In the genomic region with DNA sequence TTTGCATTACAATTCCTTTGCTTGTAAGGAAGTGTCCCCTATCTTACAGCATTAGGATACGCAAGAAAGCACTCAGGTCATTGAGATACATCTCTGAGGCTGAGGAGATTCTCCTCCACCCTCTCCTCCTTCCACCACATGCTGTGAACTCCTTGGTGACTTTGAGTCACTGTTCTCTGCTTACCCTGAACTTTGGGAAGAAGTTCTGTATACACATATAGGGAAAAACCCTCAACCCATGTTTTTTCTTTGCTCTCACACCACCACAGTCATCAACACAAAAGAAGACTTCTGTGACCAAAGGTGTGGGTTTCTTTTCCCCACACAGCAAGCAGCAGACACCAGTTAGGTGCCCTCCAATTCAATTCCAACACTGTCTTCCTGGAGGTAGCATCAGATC, we compare ENCODE assay signal across 20 cellular contexts. TPM values are rescaled to one million over a fixed set of nuclear protein-coding genes. Genes with fewer than 3 reads are reported as not detected.
A peak's percentile ranks its signal among the peaks of the same experiment; 100 is the strongest.
DNase-seq lines count a peak whose midpoint lies in the region; ATAC-seq, FAIRE-seq and TF ChIP-seq lines count a peak whose summit lies in the region.
"Had no signal": no experiment of that assay in that cellular context is flagged by ENCODE, and none has a peak within 500 bp of the region (broad histone marks: within the 10 kb centered on the region; RNA-seq: fewer than 3 reads in every experiment).

No MANE protein-coding gene starts in this region.

- CTCF ChIA-PET in CD4-positive, alpha-beta memory T cell (lab: Charles Lee; ENCODE audit: partially characterized antibody), result no interaction called here
- CTCF ChIA-PET in GM12878 (lab: Yijun Ruan, JAX), result no interaction called here

- peak overlapping the region; percentile 69 for H3K27ac Mint-ChIP-seq in activated CD4-positive, alpha-beta T cell treated with anti-CD3 and anti-CD28 coated beads, Interleukin-2, amount 10 ng/mL, durations not matched to agents 24 days and 14 days
- peak overlapping the region in 4 of 7 donors; percentile 20 to 81 (median 54) for H3K27ac Mint-ChIP-seq in CD4-positive, alpha-beta memory T cell
- H3K27ac Mint-ChIP-seq in naive thymus-derived CD8-positive, alpha-beta T cell, result peak overlapping the region in 6 of 10 donors; percentile 9 to 73 (median 48)

- 44% methylated on average over 1 of the region's 1 CpG for WGBS in GM12878 (ENCODE audit: insufficient coverage, insufficient replicate concordance, low lambda C conversion rate, missing lambda C conversion rate)
- WGBS in transverse colon (ENCODE audit: low coverage in 1 of 2), 2 donors, result 95 to 100% methylated on average over 1 of the region's 1 CpG

- intact Hi-C loops in activated CD4-positive, alpha-beta T cell treated with anti-CD3 and anti-CD28 coated beads, Interleukin-2, amount 10 ng/mL, durations not matched to agents 24 days and 14 days (cut with micrococcal nuclease), result no loop called here
- intact Hi-C loops in CD4-positive, alpha-beta memory T cell (cut with micrococcal nuclease), result no loop called here
- intact Hi-C loops in GM12878 (cut with micrococcal nuclease; ENCODE audit: unreplicated experiment) (no loop called here), transverse colon (cut with DNase I; ENCODE audit: low total_unique reads) (no loop called here)

- H3K9me3 ChIP-seq in CD4-positive, alpha-beta memory T cell (ENCODE audit: control insufficient read depth in 1 of 2, low read length in 2 of 2), result no peaks in the 10 kb centered on the region
- H3K9me3 ChIP-seq in GM12878 (replicated peaks; ENCODE audit: control insufficient read depth, insufficient read depth, low read length) (peaks cover 2% of the 10 kb centered on the region; the same call in 1 of the 3 replicates), transverse colon (no peaks in the 10 kb centered on the region)

- H3K9ac ChIP-seq in GM12878 (ENCODE audit: control insufficient read depth, insufficient read depth, low read length), result no peak overlapping the region

- H3K4me2 ChIP-seq in GM12878 (ENCODE audit: control insufficient read depth, insufficient read depth), result no peak overlapping the region

- TF ChIP-seq EP300 in GM12878 (IDR thresholded peaks at IDR 0.05; ENCODE audit: borderline replicate concordance in 1 of 2, control insufficient read depth in 1 of 2, low read depth in 2 of 2, low read length in 2 of 2) (no peak), transverse colon (IDR thresholded peaks at IDR 0.05; ENCODE audit: low read depth) (no peak)

- in situ Hi-C loops in GM12878 (cut with MboI) (no loop called here), transverse colon (cut with MboI; ENCODE audit: low pct_ligation_motif_present in 1 of 4, low pct_unique_long_range_greater_than_20kb in 1 of 4, low sequenced_read_pairs in 3 of 4) (no loop called here)

- H3K27ac ChIP-seq in CD4-positive, alpha-beta memory T cell (ENCODE audit: low read depth, low read length), result no peak overlapping the region
- peak overlapping the region; percentile 46 for H3K27ac ChIP-seq in GM12878 (ENCODE audit: control insufficient read depth, insufficient read depth)
- no peak overlapping the region for H3K27ac ChIP-seq in transverse colon
- H3K27ac ChIP-seq: C4-2B had no signal

- H3K4me1 Mint-ChIP-seq in activated CD4-positive, alpha-beta T cell treated with anti-CD3 and anti-CD28 coated beads, Interleukin-2, amount 10 ng/mL, durations not matched to agents 24 days and 14 days, result peaks cover 14% of the 10 kb centered on the region
- H3K4me1 Mint-ChIP-seq in CD4-positive, alpha-beta memory T cell, result peaks cover 8 to 27% (median 12%) of the 10 kb centered on the region in 4 donors
- H3K4me1 Mint-ChIP-seq in naive thymus-derived CD8-positive, alpha-beta T cell, result peaks cover 6 to 14% (median 9%) of the 10 kb centered on the region in 4 donors

- BruUV-seq in GM12878 (replicated peaks; lab: Mats Ljungman, UMichigan), result no TSS peak

- H3K27me3 ChIP-seq in CD4-positive, alpha-beta memory T cell (ENCODE audit: insufficient read depth, low read length), result no peaks in the 10 kb centered on the region
- H3K27me3 ChIP-seq in GM12878 (replicated peaks in 1 of 2; ENCODE audit: control insufficient read depth in 2 of 2, insufficient read depth in 2 of 2, low read length in 1 of 2) (no peaks in the 10 kb centered on the region), transverse colon (no peaks in the 10 kb centered on the region)

- no peak for ATAC-seq in GM12878
- ATAC-seq in naive thymus-derived CD8-positive, alpha-beta T cell, result no peak
- ATAC-seq: Panc1 had no signal

- no peak for FAIRE-seq in GM12878 (lab: Jason Lieb, UNC)
- FAIRE-seq: GM12892 had no signal

- H3K27me3 Mint-ChIP-seq in activated CD4-positive, alpha-beta T cell treated with anti-CD3 and anti-CD28 coated beads, Interleukin-2, amount 10 ng/mL, durations not matched to agents 24 days and 14 days, result no peaks in the 10 kb centered on the region
- no peaks in the 10 kb centered on the region for H3K27me3 Mint-ChIP-seq in CD4-positive, alpha-beta memory T cell
- H3K27me3 Mint-ChIP-seq in naive thymus-derived CD8-positive, alpha-beta T cell, result no peaks in the 10 kb centered on the region

- SMC1A ChIA-PET in GM12878 (lab: Charles Lee; ENCODE audit: uncharacterized antibody, unreplicated experiment), result no interaction called here

- peaks cover 12% of the 10 kb centered on the region for H3K79me2 ChIP-seq in GM12878 (ENCODE audit: control insufficient read depth, insufficient read depth, low read length)

- RAD21 ChIA-PET in GM12878 (lab: Charles Lee; ENCODE audit: unreplicated experiment), result no interaction called here

- H3K9me3 Mint-ChIP-seq in activated CD4-positive, alpha-beta T cell treated with anti-CD3 and anti-CD28 coated beads, Interleukin-2, amount 10 ng/mL, durations not matched to agents 24 days and 14 days, result no peaks in the 10 kb centered on the region
- H3K9me3 Mint-ChIP-seq in CD4-positive, alpha-beta memory T cell, result peaks cover 0 to 4% (median 0%) of the 10 kb centered on the region in 8 donors
- H3K9me3 Mint-ChIP-seq in naive thymus-derived CD8-positive, alpha-beta T cell, result no peaks in the 10 kb centered on the region

- no peaks in the 10 kb centered on the region for H4K20me1 ChIP-seq in GM12878 (ENCODE audit: control insufficient read depth, insufficient read depth)

- H3K4me3 Mint-ChIP-seq in activated CD4-positive, alpha-beta T cell treated with anti-CD3 and anti-CD28 coated beads, Interleukin-2, amount 10 ng/mL, durations not matched to agents 24 days and 14 days, result no peak overlapping the region
- no peak overlapping the region for H3K4me3 Mint-ChIP-seq in CD4-positive, alpha-beta memory T cell
- no peak overlapping the region for H3K4me3 Mint-ChIP-seq in naive thymus-derived CD8-positive, alpha-beta T cell

- TF ChIP-seq POLR2A in GM12878 (IDR thresholded peaks at IDR 0.05; ENCODE audit: low read depth, low read length) (no peak), transverse colon (IDR thresholded peaks at IDR 0.05) (no peak)

- peaks cover 45% of the 10 kb centered on the region for H3K36me3 Mint-ChIP-seq in activated CD4-positive, alpha-beta T cell treated with anti-CD3 and anti-CD28 coated beads, Interleukin-2, amount 10 ng/mL, durations not matched to agents 24 days and 14 days (ENCODE audit: low read depth)
- H3K36me3 Mint-ChIP-seq in CD4-positive, alpha-beta memory T cell, result peaks cover 41 to 43% of the 10 kb centered on the region in 2 donors
- peaks cover 7 to 71% (median 27%) of the 10 kb centered on the region in 3 donors for H3K36me3 Mint-ChIP-seq in naive thymus-derived CD8-positive, alpha-beta T cell

- no peak for DNase-seq in activated CD4-positive, alpha-beta T cell treated with anti-CD3 and anti-CD28 coated beads, Interleukin-2, amount 10 ng/mL, durations not matched to agents 24 days and 14 days
- no peak for DNase-seq in activated CD4-positive, alpha-beta T cell treated with anti-CD3 and anti-CD28 coated beads, Interleukin-2, amount 50 U/mL, for 48 hours
- no peak for DNase-seq in CD4-positive, alpha-beta memory T cell
- no peak for DNase-seq in GM12878 (ENCODE audit: low read depth, low spot score)
- no peak for DNase-seq in naive thymus-derived CD8-positive, alpha-beta T cell
- no peak for DNase-seq in transverse colon
- DNase-seq in C1 segment of cervical spinal cord (lab: John Stamatoyannopoulos, UW), result no peak
- no peak for DNase-seq in DMS79 treated with DMSO at 0.1 percent for 48 hours (lab: John Stamatoyannopoulos, UW)
- DNase-seq: DMS53, GOT3, IMR-90, NCI-H1436, NCI-H2029 treated with DMSO at 0.1 percent for 48 hours, NCI-H510A had no signal

- H3K4me3 ChIP-seq in CD4-positive, alpha-beta memory T cell (ENCODE audit: low read length in 2 of 2), result no peak overlapping the region
- H3K4me3 ChIP-seq in GM12878 (no peak overlapping the region), transverse colon (no peak overlapping the region)

- TF ChIP-seq CTCF in GM12878 (IDR thresholded peaks at IDR 0.05 in 2 of 3, conservative IDR thresholded peaks at IDR 0.05 in 1 of 3; ENCODE audit: control insufficient read depth in 2 of 3, extremely low read depth in 1 of 3, insufficient read depth in 1 of 3, low read depth in 3 of 3, low read length in 3 of 3) (no peak), transverse colon (IDR thresholded peaks at IDR 0.05) (no peak)

- TF ChIP-seq RAD21 in GM12878 (IDR thresholded peaks at IDR 0.05; ENCODE audit: insufficient read depth, low read depth, low read length), result no peak

- H2AFZ ChIP-seq in GM12878 (ENCODE audit: control insufficient read depth, low read depth, low read length), result no peak overlapping the region

- H3K4me1 ChIP-seq in CD4-positive, alpha-beta memory T cell (ENCODE audit: insufficient read depth, low read length), result no peaks in the 10 kb centered on the region
- H3K4me1 ChIP-seq in GM12878 (ENCODE audit: control insufficient read depth, insufficient read depth, low read length), result no peaks in the 10 kb centered on the region
- no peaks in the 10 kb centered on the region for H3K4me1 ChIP-seq in transverse colon

- POLR2A ChIA-PET in CD4-positive, alpha-beta memory T cell (lab: Charles Lee; ENCODE audit: partially characterized antibody), result no interaction called here
- POLR2A ChIA-PET in GM12878 (lab: Charles Lee), result no interaction called here
- POLR2A ChIA-PET in naive thymus-derived CD8-positive, alpha-beta T cell (lab: Charles Lee), result no interaction called here

- H3K36me3 ChIP-seq in CD4-positive, alpha-beta memory T cell (ENCODE audit: insufficient read depth, low read length), result peaks cover 10% of the 10 kb centered on the region
- H3K36me3 ChIP-seq in GM12878 (ENCODE audit: control insufficient read depth in 2 of 2, insufficient read depth in 2 of 2, low read length in 1 of 2) (peaks cover 0 to 16% of the 10 kb centered on the region in 2 experiments; a peak in 3 of 4 replicates), transverse colon (peaks cover 0 to 6% (median 2%) of the 10 kb centered on the region in 4 donors)

RNA-seq across cellular contexts. Expression of gene CNOT6, which starts 38.1 kb away (rescaled TPM):
- total RNA-seq in activated CD4-positive, alpha-beta T cell treated with anti-CD3 and anti-CD28 coated beads, Interleukin-2, amount 10 ng/mL, durations not matched to agents 24 days and 14 days, result 45.3 and 51.6 TPM in 2 replicates
- 10 to 100 TPM; 30.1 to 37.8 TPM for total RNA-seq in CD4-positive, alpha-beta memory T cell
- 1 to 10 TPM; 3.9 to 9.2 TPM for polyA plus RNA-seq in CD4-positive, alpha-beta memory T cell
- total RNA-seq in GM12878 (2013; cell fraction: nucleolus; rRNA removed), result 17.2 and 18.2 TPM in 2 replicates
- total RNA-seq in GM12878 (2014; rRNA removed) (9.4 TPM in 2 replicates), GM12878 (2014; rRNA removed; fragmentation: Illumina TruSeq; extraction: Trizol) (9.4 and 9.8 TPM in 2 replicates), GM12878 (2021) (20.9 and 23.4 TPM in 2 replicates), transverse colon (10 to 100 TPM; 14.6 to 20.0 (median 19.3) TPM)
- polyA plus RNA-seq in GM12878 (2011; ENCODE audit: low read depth), result 5.4 TPM
- polyA plus RNA-seq in GM12878 (2011; rRNA removed) (22.1 and 27.4 TPM in 2 replicates), GM12878 (2014; fragmentation: Illumina TruSeq; extraction: Trizol) (18.4 and 22.1 TPM in 2 replicates), GM12878 (2014; fragmentation: Nextera tagmentation; extraction: Ambion mirVana) (1 to 10 TPM; 3.8 to 5.6 TPM), GM12878 (2014; rRNA removed) (10.9 and 15.1 TPM in 2 replicates), GM12878 (2016; fragmentation: Nextera tagmentation; extraction: Ambion mirVana) (10 to 100 TPM; 13.3 to 14.0 TPM)
- 9.3 and 10.6 TPM in 2 replicates for polyA plus RNA-seq in GM12878 (2011; cell fraction: cytosol; rRNA removed)
- 6.6 and 8.4 TPM in 2 replicates for polyA plus RNA-seq in GM12878 (2011; cell fraction: nucleus; rRNA removed)
- 8.8 and 11.6 TPM in 2 replicates for polyA plus RNA-seq in GM12878 (2012)
- 16.6 and 24.1 TPM in 2 replicates for polyA minus RNA-seq in GM12878 (2011; rRNA and poly(A)+ RNA removed)
- 9.9 and 10.7 TPM in 2 replicates for polyA minus RNA-seq in GM12878 (2011; cell fraction: cytosol; rRNA and poly(A)+ RNA removed)
- polyA minus RNA-seq in GM12878 (2011; cell fraction: nucleus; rRNA and poly(A)+ RNA removed), result 3.1 and 6.5 TPM in 2 replicates
- 10 to 100 TPM; 49.4 to 50.7 TPM for total RNA-seq in naive thymus-derived CD8-positive, alpha-beta T cell
- polyA plus RNA-seq in naive thymus-derived CD8-positive, alpha-beta T cell, result 10 to 100 TPM in 2 of 3 donors, 1 to 10 TPM in 1; 6.0 to 11.1 (median 10.3) TPM

RNA-seq across cellular contexts. Expression of gene SCGB3A1, which starts 59.0 kb away (rescaled TPM):
- not detected in 2 replicates for total RNA-seq in activated CD4-positive, alpha-beta T cell treated with anti-CD3 and anti-CD28 coated beads, Interleukin-2, amount 10 ng/mL, durations not matched to agents 24 days and 14 days
- total RNA-seq in CD4-positive, alpha-beta memory T cell, result not detected
- not detected for polyA plus RNA-seq in CD4-positive, alpha-beta memory T cell
- total RNA-seq in GM12878 (2013; cell fraction: nucleolus; rRNA removed), result not detected in 2 replicates
- total RNA-seq in GM12878 (2014; rRNA removed), result not detected in 2 replicates
- not detected in 2 replicates for total RNA-seq in GM12878 (2014; rRNA removed; fragmentation: Illumina TruSeq; extraction: Trizol)
- 0.46 TPM in 1 of 2 replicates, not detected in the other for total RNA-seq in GM12878 (2021)
- polyA plus RNA-seq in GM12878 (2011; ENCODE audit: low read depth), result not detected
- not detected in 2 replicates for polyA plus RNA-seq in GM12878 (2011; rRNA removed)
- not detected in 2 replicates for polyA plus RNA-seq in GM12878 (2011; cell fraction: cytosol; rRNA removed)
- polyA plus RNA-seq in GM12878 (2011; cell fraction: nucleus; rRNA removed), result not detected in 2 replicates
- not detected in 2 replicates for polyA plus RNA-seq in GM12878 (2012)
- not detected in 2 replicates for polyA plus RNA-seq in GM12878 (2014; fragmentation: Illumina TruSeq; extraction: Trizol)
- polyA plus RNA-seq in GM12878 (2014; fragmentation: Nextera tagmentation; extraction: Ambion mirVana), result not detected
- not detected in 2 replicates for polyA plus RNA-seq in GM12878 (2014; rRNA removed)
- not detected for polyA plus RNA-seq in GM12878 (2016; fragmentation: Nextera tagmentation; extraction: Ambion mirVana)
- polyA minus RNA-seq in GM12878 (2011; rRNA and poly(A)+ RNA removed), result not detected in 2 replicates
- not detected in 2 replicates for polyA minus RNA-seq in GM12878 (2011; cell fraction: cytosol; rRNA and poly(A)+ RNA removed)
- polyA minus RNA-seq in GM12878 (2011; cell fraction: nucleus; rRNA and poly(A)+ RNA removed), result not detected in 2 replicates
- total RNA-seq in naive thymus-derived CD8-positive, alpha-beta T cell, result 10 to 100 TPM; 40.1 to 42.7 TPM
- not detected for polyA plus RNA-seq in naive thymus-derived CD8-positive, alpha-beta T cell
- not detected for total RNA-seq in transverse colon
- total RNA-seq: A172, HT-29, IMR-90, LHCN-M2 had no signal
- polyA plus RNA-seq: IMR-90 had no signal

Comparison
In these comparisons a context has a peak if more than half of its experiments do, and no peak if none do; other contexts are left out.
1. RNA of gene SCGB3A1, which starts 59.0 kb away (total RNA-seq): 40.1 to 42.7 TPM in naive thymus-derived CD8-positive, alpha-beta T cell; not detected in CD4-positive, alpha-beta memory T cell, not detected in activated CD4-positive, alpha-beta T cell treated with anti-CD3 and anti-CD28 coated beads, Interleukin-2, amount 10 ng/mL, durations not matched to agents 24 days and 14 days, 0.46 TPM in GM12878 and not detected in transverse colon; every median in the first group is over 10 times any median in the second.
2. Peak in every context shown above with its lines, with median percentiles within 50 percentile points of each other: H3K27ac Mint-ChIP-seq.